9 cellular contexts compared by ENCODE assay signal in genomic region chrX:73851014-73852009, GRCh38. TPM values are rescaled to one million over a fixed set of nuclear protein-coding genes. Genes with fewer than 3 reads are reported as not detected.
DNase-seq lines count a peak whose midpoint lies in the region; ATAC-seq and TF ChIP-seq lines count a peak whose summit lies in the region.
"Had no signal": no experiment of that assay in that cellular context is flagged by ENCODE, and none has a peak within 500 bp of the region (broad histone marks: within the 10 kb centered on the region; RNA-seq: fewer than 3 reads in every experiment).

No MANE protein-coding gene starts in this region.

- peaks cover 2% of the 10 kb centered on the region for H3K9me3 Mint-ChIP-seq in neural progenitor cell
- H3K9me3 Mint-ChIP-seq: memory B cell had no signal

- peaks cover 2% of the 10 kb centered on the region for H3K27me3 Mint-ChIP-seq in neural progenitor cell (ENCODE audit: insufficient read depth, low read depth)
- H3K27me3 Mint-ChIP-seq: memory B cell had no signal

- no peak overlapping the region for H3K4me2 ChIP-seq in neural progenitor cell

- H3K27ac ChIP-seq in layer of hippocampus (ENCODE audit: low read depth, low read length) (peak overlapping the region; percentile 86), SJCRH30 (no peak overlapping the region), neural progenitor cell (no peak overlapping the region)

- H3K36me3 ChIP-seq in MG63 (no peaks in the 10 kb centered on the region), SJCRH30 (no peaks in the 10 kb centered on the region), neural progenitor cell (no peaks in the 10 kb centered on the region)

- DNase-seq in C1 segment of cervical spinal cord (lab: John Stamatoyannopoulos, UW), result peak in 10 of 14 donors; percentile 21 to 90 (median 84)
- DNase-seq in T-helper 9 cell, result peak; percentile 60
- DNase-seq in MG63, result no peak
- DNase-seq in SJCRH30, result no peak
- DNase-seq in neural progenitor cell (ENCODE audit: low spot score), result no peak

- H3K27ac Mint-ChIP-seq in neural progenitor cell, result no peak overlapping the region
- H3K27ac Mint-ChIP-seq: memory B cell had no signal

- H4K20me1 ChIP-seq in neural progenitor cell (ENCODE audit: low read depth), result peaks cover 14% of the 10 kb centered on the region

- no peak overlapping the region for H3K4me3 Mint-ChIP-seq in neural progenitor cell
- H3K4me3 Mint-ChIP-seq: memory B cell had no signal

- no peak overlapping the region for H3K4me3 ChIP-seq in MG63
- H3K4me3 ChIP-seq in SJCRH30, result no peak overlapping the region
- H3K4me3 ChIP-seq in neural progenitor cell, result no peak overlapping the region

- H3K4me1 Mint-ChIP-seq in neural progenitor cell, result peaks cover 8% of the 10 kb centered on the region
- H3K4me1 Mint-ChIP-seq: memory B cell had no signal

- H3K79me2 ChIP-seq in neural progenitor cell (ENCODE audit: low read depth), result no peaks in the 10 kb centered on the region

- peaks cover 21% of the 10 kb centered on the region for H3F3A ChIP-seq in neural progenitor cell (ENCODE audit: low read depth)

- no peak overlapping the region for H2AFZ ChIP-seq in neural progenitor cell (replicated peaks)

- H3K4me1 ChIP-seq in SJCRH30 (no peaks in the 10 kb centered on the region), neural progenitor cell (peaks cover 31% of the 10 kb centered on the region)

- no peaks in the 10 kb centered on the region for H3K36me3 Mint-ChIP-seq in neural progenitor cell
- H3K36me3 Mint-ChIP-seq: memory B cell had no signal

- no peak for TF ChIP-seq CTCF in neural progenitor cell (IDR thresholded peaks at IDR 0.05)

- ATAC-seq in GM21717 (IDR thresholded peaks at IDR 0.05; ENCODE audit: unreplicated experiment) (peak; percentile 83), HG02938 (IDR thresholded peaks at IDR 0.05; ENCODE audit: unreplicated experiment) (no peak)

- no peaks in the 10 kb centered on the region for H3K9me3 ChIP-seq in MG63
- no peaks in the 10 kb centered on the region for H3K9me3 ChIP-seq in SJCRH30 (replicated peaks)
- no peaks in the 10 kb centered on the region for H3K9me3 ChIP-seq in neural progenitor cell (ENCODE audit: low read depth)

- no peaks in the 10 kb centered on the region for H3K27me3 ChIP-seq in layer of hippocampus (ENCODE audit: control insufficient read depth, insufficient read depth, low read length)
- no peaks in the 10 kb centered on the region for H3K27me3 ChIP-seq in MG63
- no peaks in the 10 kb centered on the region; the same call in 1 of the 2 replicates for H3K27me3 ChIP-seq in SJCRH30
- no peaks in the 10 kb centered on the region for H3K27me3 ChIP-seq in neural progenitor cell

- H3K9ac ChIP-seq in neural progenitor cell, result no peak overlapping the region

RNA-seq across cellular contexts. Expression of gene XIST, which starts 1.2 kb away (rescaled TPM):
- total RNA-seq in MG63 (2014; rRNA removed; shearing (Covaris generic); ENCODE audit: low replicate concordance), result not detected in 2 replicates
- total RNA-seq in SJCRH30 (2014; rRNA removed; shearing (Covaris generic)), result 0.04 and 0.18 TPM in 2 replicates
- not detected in 2 replicates for total RNA-seq in neural progenitor cell (ENCODE audit: low replicate concordance)

Comparison
In these comparisons a context has a peak if more than half of its experiments do, and no peak if none do; other contexts are left out.
1. DNase-seq: peak in C1 segment of cervical spinal cord (10 of 14) and T-helper 9 cell (single experiment); none in MG63 (single experiment), SJCRH30 (0 of 2) and neural progenitor cell (single experiment).